19 cellular contexts compared by ENCODE assay signal in the genomic region with DNA sequence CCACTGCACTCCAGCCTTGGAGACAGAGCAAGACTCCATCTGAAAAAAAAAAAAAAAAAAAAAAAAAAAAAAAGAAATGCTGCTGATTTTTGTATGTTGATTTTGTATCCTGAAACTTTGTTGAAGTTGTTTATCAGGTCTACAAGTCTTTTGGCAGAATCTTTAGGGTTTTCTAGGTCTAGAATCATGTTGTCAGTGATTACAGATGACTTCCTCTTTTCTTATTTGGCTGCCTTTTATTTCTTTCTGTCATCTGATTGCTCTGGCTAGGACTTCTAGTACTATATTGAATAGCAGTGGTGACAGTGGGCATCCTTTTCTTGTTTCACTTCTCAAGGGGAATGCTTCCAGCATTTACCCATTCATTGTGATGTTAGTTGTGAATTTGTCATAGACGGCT.
"Had no signal": no experiment of that assay in that cellular context is flagged by ENCODE, and none has a peak within 500 bp of the region (broad histone marks: within the 10 kb centered on the region; RNA-seq: fewer than 3 reads in every experiment).

No MANE protein-coding gene starts in this region.

- H3K4me3 Mint-ChIP-seq: natural killer cell treated with Interleukin-12 subunit alpha and Interleukin-12 subunit beta and Interleukin-15 and Interleukin-18, amount 100 ng/mL, for 72 hours; neural progenitor cell; stimulated activated memory B cell treated with anti-CD40 and anti-IgM and Interleukin-4, amounts not matched to agents 10 μg/mL and 1 μg/mL and 100 μg/mL, for 72 hours; stimulated activated naive CD8-positive, alpha-beta T cell treated with anti-CD3 and anti-CD28 coated beads, Interleukin-15, Interleukin-2, amounts not matched to agents 100 ng/mL and 50 ng/mL, for 24 hours had no signal

- H3K27ac Mint-ChIP-seq: natural killer cell treated with Interleukin-12 subunit alpha and Interleukin-12 subunit beta and Interleukin-15 and Interleukin-18, amount 100 ng/mL, for 72 hours; neural progenitor cell; stimulated activated memory B cell treated with anti-CD40 and anti-IgM and Interleukin-4, amounts not matched to agents 10 μg/mL and 1 μg/mL and 100 μg/mL, for 72 hours; stimulated activated naive CD8-positive, alpha-beta T cell treated with anti-CD3 and anti-CD28 coated beads, Interleukin-15, Interleukin-2, amounts not matched to agents 100 ng/mL and 50 ng/mL, for 24 hours had no signal

- DNase-seq: effector memory CD4-positive, alpha-beta T cell; heart left ventricle; hippocampal formation; left colon; left ventricle myocardium superior; mesenchymal stem cell; midbrain; nucleus accumbens; pancreas; right lobe of liver; stimulated activated CD4-positive, alpha-beta T cell treated with anti-CD3 and anti-CD28 coated beads, Interleukin-4, amount 100 ng/mL, for 1 hour; stimulated activated CD8-positive, alpha-beta memory T cell treated with anti-CD3 and anti-CD28 coated beads, Interleukin-4, amount 100 ng/mL, for 48 hours; testis; upper lobe of right lung had no signal

- ATAC-seq: esophagus mucosa; heart left ventricle; left colon; left ventricle myocardium superior; natural killer cell treated with Interleukin-12 subunit alpha and Interleukin-12 subunit beta and Interleukin-15 and Interleukin-18, amount 100 ng/mL, for 72 hours; pancreas; right lobe of liver; stimulated activated memory B cell treated with anti-CD40 and anti-IgM and Interleukin-4, amounts not matched to agents 10 μg/mL and 1 μg/mL and 100 μg/mL, for 72 hours; upper lobe of right lung had no signal

- H3K4me1 Mint-ChIP-seq: neural progenitor cell; stimulated activated memory B cell treated with anti-CD40 and anti-IgM and Interleukin-4, amounts not matched to agents 10 μg/mL and 1 μg/mL and 100 μg/mL, for 72 hours had no signal

- H3K36me3 Mint-ChIP-seq: stimulated activated memory B cell treated with anti-CD40 and anti-IgM and Interleukin-4, amounts not matched to agents 10 μg/mL and 1 μg/mL and 100 μg/mL, for 72 hours had no signal
